ENCODE assay signal across 22 cellular contexts in genomic region chr13:20594276-20594675, GRCh38. TPM values are rescaled to one million over a fixed set of nuclear protein-coding genes. Genes with fewer than 3 reads are reported as not detected.
A peak's percentile ranks its signal among the peaks of the same experiment; 100 is the strongest.
DNase-seq lines count a peak whose midpoint lies in the region; ATAC-seq and TF ChIP-seq lines count a peak whose summit lies in the region.
"Had no signal": no experiment of that assay in that cellular context is flagged by ENCODE, and none has a peak within 500 bp of the region (broad histone marks: within the 10 kb centered on the region; RNA-seq: fewer than 3 reads in every experiment).

No MANE protein-coding gene starts in this region.

- DNase-seq in WTC11 (ENCODE audit: low spot score), result no peak
- no peak for DNase-seq in nephron progenitor cell
- no peak for DNase-seq in activated gamma-delta T cell (lab: John Stamatoyannopoulos, UW)
- no peak for DNase-seq in HT-29 (ENCODE audit: low spot score)
- DNase-seq: 8988T; ACHN; BE2C; C1 segment of cervical spinal cord; CD4-positive, alpha-beta memory T cell; CD4-positive, CD25-positive, alpha-beta regulatory T cell; CD8-positive, alpha-beta memory T cell; COR-L47; DMS 273 treated with DMSO at 0.1 percent for 48 hours; DMS153; DMS53; DMS79; DND-41; EL; GDM1 had no signal

- ATAC-seq in WTC11, result no peak
- ATAC-seq in HG03196 (IDR thresholded peaks at IDR 0.05; ENCODE audit: unreplicated experiment), result no peak
- ATAC-seq: GM12878 had no signal

- no peaks in the 10 kb centered on the region for H3K9me3 Mint-ChIP-seq in WTC11
- no peaks in the 10 kb centered on the region for H3K9me3 Mint-ChIP-seq in nephron progenitor cell
- H3K9me3 Mint-ChIP-seq: CD4-positive, alpha-beta memory T cell; CD8-positive, alpha-beta memory T cell had no signal

- POLR2A ChIA-PET in WTC11 (lab: Charles Lee), result no interaction called here

- H3K4me3 Mint-ChIP-seq in WTC11, result no peak overlapping the region
- no peak overlapping the region for H3K4me3 Mint-ChIP-seq in nephron progenitor cell
- H3K4me3 Mint-ChIP-seq: CD14-positive monocyte; CD4-positive, alpha-beta memory T cell; CD4-positive, CD25-positive, alpha-beta regulatory T cell; CD8-positive, alpha-beta memory T cell had no signal

- no peaks in the 10 kb centered on the region for H3K27me3 Mint-ChIP-seq in WTC11 (ENCODE audit: low read depth)
- H3K27me3 Mint-ChIP-seq in nephron progenitor cell (ENCODE audit: low read depth, poor library complexity), result no peaks in the 10 kb centered on the region
- H3K27me3 Mint-ChIP-seq: CD4-positive, alpha-beta memory T cell; CD4-positive, CD25-positive, alpha-beta regulatory T cell; CD8-positive, alpha-beta memory T cell had no signal

- peaks cover 2% of the 10 kb centered on the region; the same call in 1 of the 2 replicates for H3K36me3 Mint-ChIP-seq in WTC11
- peaks cover 40% of the 10 kb centered on the region for H3K36me3 Mint-ChIP-seq in nephron progenitor cell (ENCODE audit: low read depth)

- peak overlapping the region; percentile 67; the same call in 1 of the 2 replicates for H3K27ac Mint-ChIP-seq in WTC11
- H3K27ac Mint-ChIP-seq in nephron progenitor cell, result peak overlapping the region; percentile 64
- H3K27ac Mint-ChIP-seq: CD4-positive, alpha-beta memory T cell; CD4-positive, CD25-positive, alpha-beta regulatory T cell had no signal

- TF ChIP-seq CTCF in WTC11 (IDR thresholded peaks at IDR 0.05) (no peak), nephron progenitor cell (IDR thresholded peaks at IDR 0.05) (no peak)

- H3K4me1 Mint-ChIP-seq in WTC11, result no peaks in the 10 kb centered on the region
- H3K4me1 Mint-ChIP-seq in nephron progenitor cell, result no peaks in the 10 kb centered on the region
- H3K4me1 Mint-ChIP-seq: CD14-positive monocyte; CD4-positive, alpha-beta memory T cell; CD4-positive, CD25-positive, alpha-beta regulatory T cell; CD8-positive, alpha-beta memory T cell had no signal

- CTCF ChIA-PET in WTC11 (lab: Charles Lee), result no interaction called here

TF ChIP-seq in WTC11, 78 proteins besides CTCF, POLR2A, EP300 and RAD21:
- no peak for TF ChIP-seq ZNF232 (CRISPR knock-in tag; IDR thresholded peaks at IDR 0.05)
- TF ChIP-seq SMAD4 (CRISPR knock-in tag; IDR thresholded peaks at IDR 0.05), result no peak
- TF ChIP-seq FOXP1 (CRISPR knock-in tag; IDR thresholded peaks at IDR 0.05; ENCODE audit: borderline replicate concordance), result no peak
- TF ChIP-seq TCF7 (CRISPR knock-in tag; IDR thresholded peaks at IDR 0.05; ENCODE audit: low read depth), result no peak
- TF ChIP-seq EMX1 (CRISPR knock-in tag; IDR thresholded peaks at IDR 0.05), result no peak
- TF ChIP-seq CREM (CRISPR knock-in tag; IDR thresholded peaks at IDR 0.05), result no peak
- TF ChIP-seq FOXP4 (CRISPR knock-in tag; IDR thresholded peaks at IDR 0.05), result no peak
- no peak for TF ChIP-seq USF2 (CRISPR knock-in tag; IDR thresholded peaks at IDR 0.05)
- TF ChIP-seq NR2C2 (CRISPR knock-in tag; IDR thresholded peaks at IDR 0.05), result no peak
- no peak for TF ChIP-seq CBFB (CRISPR knock-in tag; IDR thresholded peaks at IDR 0.05; ENCODE audit: low read depth)
- no peak for TF ChIP-seq TP53 (CRISPR knock-in tag; IDR thresholded peaks at IDR 0.05)
- TF ChIP-seq PRRX2 (CRISPR knock-in tag; IDR thresholded peaks at IDR 0.05), result no peak
- TF ChIP-seq IRF2 (CRISPR knock-in tag; IDR thresholded peaks at IDR 0.05; ENCODE audit: borderline replicate concordance, low read depth), result no peak
- TF ChIP-seq TEAD4 (CRISPR knock-in tag; IDR thresholded peaks at IDR 0.05), result no peak
- no peak for TF ChIP-seq ATF1 (CRISPR knock-in tag; IDR thresholded peaks at IDR 0.05)
- TF ChIP-seq MYBL2 (CRISPR knock-in tag; IDR thresholded peaks at IDR 0.05), result no peak
- TF ChIP-seq NFYB (CRISPR knock-in tag; conservative IDR thresholded peaks at IDR 0.05; ENCODE audit: low read depth), result no peak
- no peak for TF ChIP-seq MAX (CRISPR knock-in tag; IDR thresholded peaks at IDR 0.05)

RNA-seq across cellular contexts. Expression of gene IFT88, which starts 27.3 kb away (rescaled TPM):
- 6.1 to 7.1 TPM (median 6.5 TPM) in 3 replicates for total RNA-seq in WTC11 (2021)
- total RNA-seq in HT-29 (2014; rRNA removed; shearing (Covaris generic)), result 7.4 and 9.6 TPM in 2 replicates
